Comparison of ENCODE assay signal across 16 cellular contexts in genomic region chr5:14081791-14082190, GRCh38.
A peak's percentile ranks its signal among the peaks of the same experiment; 100 is the strongest.
DNase-seq lines count a peak whose midpoint lies in the region; ATAC-seq and TF ChIP-seq lines count a peak whose summit lies in the region.
"Had no signal": no experiment of that assay in that cellular context is flagged by ENCODE, and none has a peak within 500 bp of the region (broad histone marks: within the 10 kb centered on the region; RNA-seq: fewer than 3 reads in every experiment).

No MANE protein-coding gene starts in this region.

- no peak overlapping the region for H3K4ac ChIP-seq in IMR-90 (ENCODE audit: low read depth, low read length)

- no peaks in the 10 kb centered on the region for H3K79me1 ChIP-seq in IMR-90 (ENCODE audit: low read depth in 1 of 2, low read length in 2 of 2)

- no peak overlapping the region for H3K27ac ChIP-seq in IMR-90 (ENCODE audit: insufficient read depth, low read length)
- H3K27ac ChIP-seq in SK-N-SH (ENCODE audit: low read depth in 2 of 2, low read length in 1 of 2) = no peak overlapping the region
- H3K27ac ChIP-seq in fibroblast of lung (ENCODE audit: insufficient read depth, low read length) = no peak overlapping the region
- H3K27ac ChIP-seq: BLaER1 had no signal

- H4K91ac ChIP-seq in IMR-90 (ENCODE audit: insufficient read depth, low read depth, low read length) = no peak overlapping the region

- H3K36me3 ChIP-seq in IMR-90 (ENCODE audit: control insufficient read depth, insufficient read depth, low read length) (no peaks in the 10 kb centered on the region), SK-N-SH (replicated peaks in 1 of 2; ENCODE audit: control insufficient read depth in 1 of 2, insufficient read depth in 2 of 2, low read length in 1 of 2) (no peaks in the 10 kb centered on the region), fibroblast of lung (ENCODE audit: control insufficient read depth, insufficient read depth, low read length) (no peaks in the 10 kb centered on the region)
- H3K36me3 ChIP-seq: BLaER1, HAP-1 had no signal

- TF ChIP-seq POLR2A in IMR-90 (IDR thresholded peaks at IDR 0.05; ENCODE audit: low read depth, low read length) = no peak

- TF ChIP-seq CTCF in IMR-90 (conservative IDR thresholded peaks at IDR 0.05; ENCODE audit: low read depth, low read length) = no peak
- TF ChIP-seq CTCF in SK-N-SH (IDR thresholded peaks at IDR 0.05) = no peak
- TF ChIP-seq CTCF in fibroblast of lung (conservative IDR thresholded peaks at IDR 0.05 in 1 of 2, IDR thresholded peaks at IDR 0.05 in 1 of 2; ENCODE audit: low read depth in 1 of 2, low read length in 2 of 2) = no peak
- no peak for TF ChIP-seq CTCF in retinal pigment epithelial cell (conservative IDR thresholded peaks at IDR 0.05; ENCODE audit: low read depth, low read length)

- no peaks in the 10 kb centered on the region for H3K9me1 ChIP-seq in IMR-90 (ENCODE audit: insufficient read depth, low read length)

- CTCF ChIA-PET in IMR-90 (lab: Yijun Ruan, JAX) (interaction anchor here (0.7 kb wide), 1 partner anchor 566 kb away, joined by 3 read pairs; no protein-coding TSS in a partner anchor), SK-N-SH (lab: Yijun Ruan, JAX) (no interaction called here)

- H2BK15ac ChIP-seq in IMR-90 (ENCODE audit: low read depth, low read length) = no peak overlapping the region

- POLR2A ChIA-PET in IMR-90 (lab: Charles Lee; ENCODE audit: unreplicated experiment) (no interaction called here), SK-N-SH (lab: Yijun Ruan, JAX) (no interaction called here)

- H3K4me2 ChIP-seq in IMR-90 (ENCODE audit: low read depth, low read length) (no peak overlapping the region), SK-N-SH (no peak overlapping the region), fibroblast of lung (ENCODE audit: extremely low read depth, insufficient read depth, low read length) (no peak overlapping the region)
- H3K4me2 ChIP-seq: BLaER1 had no signal

- H3K18ac ChIP-seq in IMR-90 (ENCODE audit: low read depth, low read length) = no peak overlapping the region

- H4K8ac ChIP-seq in IMR-90 (ENCODE audit: low read depth in 2 of 2, low read length in 2 of 2) = no peak overlapping the region

- H3K9ac ChIP-seq in IMR-90 (ENCODE audit: low read depth, low read length) = no peak overlapping the region
- no peak overlapping the region for H3K9ac ChIP-seq in SK-N-SH
- no peak overlapping the region for H3K9ac ChIP-seq in fibroblast of lung (ENCODE audit: insufficient read depth, low read length)
- H3K9ac ChIP-seq: BLaER1 had no signal

- no peak for ATAC-seq in IMR-90 (ENCODE audit: low read depth)
- ATAC-seq in GM19023 (IDR thresholded peaks at IDR 0.05; ENCODE audit: unreplicated experiment) = no peak
- ATAC-seq in GM18867 (IDR thresholded peaks at IDR 0.05; ENCODE audit: unreplicated experiment) = no peak

- H3K9me3 ChIP-seq in IMR-90 (ENCODE audit: control insufficient read depth, insufficient read depth, low read length) (no peaks in the 10 kb centered on the region; the same call in 1 of the 2 replicates), SK-N-SH (no peaks in the 10 kb centered on the region), fibroblast of lung (ENCODE audit: control insufficient read depth, insufficient read depth, low read depth, low read length) (no peaks in the 10 kb centered on the region)
- H3K9me3 ChIP-seq: BLaER1, HAP-1 had no signal

- H4K5ac ChIP-seq in IMR-90 (ENCODE audit: low read depth, low read length) = no peak overlapping the region

- H3K4me3 ChIP-seq in IMR-90 (ENCODE audit: insufficient read depth, low read depth, low read length) (no peak overlapping the region), SK-N-SH (ENCODE audit: low read depth in 2 of 2, low read length in 1 of 2) (no peak overlapping the region), fibroblast of lung (replicated peaks in 1 of 4; ENCODE audit: control extremely low read depth in 1 of 4, insufficient read depth in 1 of 4, low read depth in 3 of 4, low read length in 4 of 4) (no peak overlapping the region), retinal pigment epithelial cell (ENCODE audit: low read length) (no peak overlapping the region)
- H3K4me3 ChIP-seq: BLaER1, HAP-1 had no signal

- in situ Hi-C loops in IMR-90 (cut with MboI; ENCODE audit: low sequenced_read_pairs) = no loop called here

- H4K20me1 ChIP-seq in IMR-90 (ENCODE audit: insufficient read depth, low read length) (no peaks in the 10 kb centered on the region), SK-N-SH (ENCODE audit: insufficient read depth) (no peaks in the 10 kb centered on the region), fibroblast of lung (ENCODE audit: control insufficient read depth, extremely low read depth, insufficient read depth, low read length) (no peaks in the 10 kb centered on the region)
- H4K20me1 ChIP-seq: BLaER1 had no signal

- TF ChIP-seq EP300 in SK-N-SH (IDR thresholded peaks at IDR 0.05; ENCODE audit: borderline replicate concordance in 1 of 2, low read depth in 1 of 2, low read length in 1 of 2) = no peak

- H3K4me1 ChIP-seq in IMR-90 (ENCODE audit: control insufficient read depth, insufficient read depth, low read length) = no peaks in the 10 kb centered on the region
- H3K4me1 ChIP-seq in SK-N-SH (ENCODE audit: control insufficient read depth in 1 of 2, insufficient read depth in 2 of 2, low read depth in 1 of 2, low read length in 1 of 2) = no peaks in the 10 kb centered on the region
- no peaks in the 10 kb centered on the region for H3K4me1 ChIP-seq in fibroblast of lung (ENCODE audit: control insufficient read depth, extremely low read depth, insufficient read depth, low read length)
- H3K4me1 ChIP-seq: BLaER1, HAP-1 had no signal

- no peaks in the 10 kb centered on the region for H3F3A ChIP-seq in SK-N-SH (replicated peaks; ENCODE audit: insufficient read depth)

- H2AK9ac ChIP-seq in IMR-90 (replicated peaks; ENCODE audit: low read depth, low read length, poor library complexity) = no peak overlapping the region

- H3K23ac ChIP-seq in IMR-90 (ENCODE audit: low read depth, low read length) = no peak overlapping the region

- BruUV-seq in IMR-90 (replicated peaks; lab: Mats Ljungman, UMichigan) = no TSS peak

- H3K9me2 ChIP-seq in SK-N-SH = no peaks in the 10 kb centered on the region

- WGBS in IMR-90 (ENCODE audit: extremely low coverage in 2 of 2, insufficient read length in 1 of 2), 2 experiments = no CpG with 5 or more reads among the region's 1 CpG
- WGBS in SK-N-SH (ENCODE audit: low lambda C conversion rate) = 42% methylated on average over 1 of the region's 1 CpG

- no peak overlapping the region for H2AK5ac ChIP-seq in IMR-90 (ENCODE audit: low read depth, low read length)

- no peaks in the 10 kb centered on the region for H3K27me3 ChIP-seq in IMR-90 (ENCODE audit: control insufficient read depth, insufficient read depth, low read length)
- no peaks in the 10 kb centered on the region for H3K27me3 ChIP-seq in SK-N-SH (ENCODE audit: insufficient read depth)
- H3K27me3 ChIP-seq in fibroblast of lung (ENCODE audit: control insufficient read depth, insufficient read depth, low read length) = no peaks in the 10 kb centered on the region
- H3K27me3 ChIP-seq: BLaER1 had no signal

- TF ChIP-seq RAD21 in IMR-90 (IDR thresholded peaks at IDR 0.05; ENCODE audit: low read length) = no peak
- no peak for TF ChIP-seq RAD21 in SK-N-SH (IDR thresholded peaks at IDR 0.05; ENCODE audit: low read length)

- H3K79me2 ChIP-seq in SK-N-SH (ENCODE audit: insufficient read depth) (no peaks in the 10 kb centered on the region), fibroblast of lung (ENCODE audit: control insufficient read depth, insufficient read depth, low read length) (no peaks in the 10 kb centered on the region)

- H3K56ac ChIP-seq in IMR-90 (ENCODE audit: extremely low read depth, insufficient read depth, low read length) = no peak overlapping the region

- H2BK20ac ChIP-seq in IMR-90 (ENCODE audit: low read depth, low read length) = no peak overlapping the region

- no peak overlapping the region for H3K14ac ChIP-seq in IMR-90 (replicated peaks; ENCODE audit: low read depth, low read length)

- H2BK5ac ChIP-seq in IMR-90 (ENCODE audit: low read depth, low read length, poor library complexity, severe bottlenecking) = no peak overlapping the region

- H2BK120ac ChIP-seq in IMR-90 (ENCODE audit: low read depth, low read length) = no peak overlapping the region

- peak; percentile 45 for DNase-seq in IMR-90
- DNase-seq in SK-N-SH = no peak
- DNase-seq in fibroblast of lung (ENCODE audit: low read depth in 2 of 2) = peak; percentile 38 to 54
- DNase-seq in retinal pigment epithelial cell (ENCODE audit: low read depth) = peak; percentile 3
- DNase-seq in NCI-H748 (lab: John Stamatoyannopoulos, UW; ENCODE audit: unreplicated experiment) = no peak
- no peak for DNase-seq in cortex of kidney (lab: John Stamatoyannopoulos, UW)
- DNase-seq: DMS 273 treated with DMSO at 0.1 percent for 48 hours, MV-4-11, NCI-H1436, NCI-H2029 treated with DMSO at 0.1 percent for 48 hours, NCI-H524 treated with DMSO at 0.1 percent for 48 hours, Right ventricle myocardium superior had no signal

- dilution Hi-C loops in IMR-90 (cut with HindIII; ENCODE audit: low sequenced_read_pairs, unreplicated experiment) = no loop called here

- H2AFZ ChIP-seq in IMR-90 (replicated peaks; ENCODE audit: low read length, poor library complexity) (no peak overlapping the region), SK-N-SH (ENCODE audit: low read depth) (no peak overlapping the region), fibroblast of lung (ENCODE audit: low read length) (no peak overlapping the region)

- intact Hi-C loops in IMR-90 (cut with micrococcal nuclease) = no loop called here

TF ChIP-seq in IMR-90, 13 proteins besides CTCF, POLR2A, EP300 and RAD21 (continues in another document):
- TF ChIP-seq CEBPB (IDR thresholded peaks at IDR 0.05; ENCODE audit: low read depth, low read length) = no peak
- TF ChIP-seq RCOR1 (IDR thresholded peaks at IDR 0.05; ENCODE audit: insufficient replicate concordance, low read length) = no peak
- TF ChIP-seq SMC3 (IDR thresholded peaks at IDR 0.05; ENCODE audit: low read depth, low read length) = no peak

TF ChIP-seq in SK-N-SH, 30 proteins besides CTCF, POLR2A, EP300 and RAD21 (continues in another document):
- peak; percentile 50 for TF ChIP-seq NFIC (IDR thresholded peaks at IDR 0.05; ENCODE audit: borderline replicate concordance)
- no peak for TF ChIP-seq TAF1 (IDR thresholded peaks at IDR 0.05; ENCODE audit: borderline replicate concordance, low read depth, low read length)
- no peak for TF ChIP-seq GATA2 (CRISPR knock-in tag; IDR thresholded peaks at IDR 0.05)
- no peak for TF ChIP-seq MEF2A (IDR thresholded peaks at IDR 0.05; ENCODE audit: borderline replicate concordance, low read depth)
- no peak for TF ChIP-seq RCOR1 (IDR thresholded peaks at IDR 0.05; ENCODE audit: low read length)
- TF ChIP-seq JUND (IDR thresholded peaks at IDR 0.05) = no peak

Comparison
In these comparisons a context has a peak if more than half of its experiments do, and no peak if none do; other contexts are left out.
1. DNase-seq: peak in IMR-90 (single experiment), fibroblast of lung (2 of 2) and retinal pigment epithelial cell (single experiment); none in SK-N-SH (single experiment), NCI-H748 (single experiment) and cortex of kidney (single experiment).